In the genomic region with DNA sequence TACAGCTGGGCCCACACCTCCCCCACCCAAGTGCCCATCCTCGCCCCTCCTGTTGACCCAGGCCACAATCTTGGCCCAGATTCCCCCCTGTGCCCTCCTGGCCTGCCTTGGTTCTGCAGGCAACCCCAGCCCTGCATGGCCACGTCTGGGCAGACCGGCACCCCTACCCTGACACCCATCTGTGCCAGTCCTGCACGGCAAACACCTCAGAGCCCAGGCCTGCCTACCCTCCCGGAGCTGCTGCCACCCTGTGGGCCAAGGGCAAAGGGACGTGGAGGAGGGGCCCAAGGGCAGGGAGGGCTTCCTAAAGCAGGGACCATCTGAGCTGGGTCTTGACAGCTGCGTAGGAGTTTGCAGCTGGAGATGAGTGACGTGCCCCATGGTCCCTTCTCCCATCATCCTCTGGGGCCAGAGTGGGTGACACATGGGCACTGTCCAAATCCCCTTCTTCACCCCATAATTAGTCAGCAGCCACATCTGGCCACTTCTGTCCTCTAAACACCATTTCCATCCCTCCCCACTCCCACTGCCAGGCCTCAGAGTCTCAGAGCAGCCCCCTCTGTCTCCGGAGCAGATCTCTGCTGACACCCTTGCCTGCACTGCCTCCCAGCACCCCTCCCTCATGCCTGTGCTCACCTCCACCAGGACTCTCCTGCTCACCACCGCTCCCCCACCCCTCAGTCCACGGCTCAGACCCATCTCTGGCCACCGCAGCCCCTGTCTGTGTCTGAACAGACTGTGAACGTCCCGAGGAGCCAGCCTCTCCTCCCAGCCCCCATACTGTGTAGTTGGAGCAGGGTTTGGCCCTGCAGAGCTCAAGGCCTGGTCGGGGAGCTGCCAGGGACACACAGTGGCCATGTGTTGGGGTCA, we compare ENCODE assay signal across 10 cellular contexts. TPM values are rescaled to one million over a fixed set of nuclear protein-coding genes. Genes with fewer than 3 reads are reported as not detected.
DNase-seq lines count a peak whose midpoint lies in the region; TF ChIP-seq lines count a peak whose summit lies in the region.
"Had no signal": no experiment of that assay in that cellular context is flagged by ENCODE, and none has a peak within 500 bp of the region (broad histone marks: within the 10 kb centered on the region; RNA-seq: fewer than 3 reads in every experiment).

No MANE protein-coding gene starts in this region.

- POLR2A ChIA-PET in RWPE1 (lab: Yijun Ruan, JAX; ENCODE audit: low non-redundant PET) = interaction anchor here (0.5 to 0.8 kb wide), 2 partner anchors 41 to 189 kb away, joined by 3 read pairs; no protein-coding TSS in a partner anchor

- intact Hi-C loops in spleen (cut with DNase I; ENCODE audit: low total_unique reads) = no loop called here

- CTCF ChIA-PET in RWPE1 (lab: Yijun Ruan, JAX) = interaction anchor here (0.9 to 2.0 kb wide), 3 partner anchors 102 to 109 kb away, joined by 3 to 15 read pairs (median 3); no protein-coding TSS in a partner anchor

- WGBS in spleen, 5 donors = 51 to 64% (median 56%) methylated on average over 11 to 15 of the region's 15 CpGs

- H3K9ac ChIP-seq in fibroblast of lung (ENCODE audit: insufficient read depth, low read length) = no peak overlapping the region

- peaks cover 33% of the 10 kb centered on the region for H3K79me2 ChIP-seq in fibroblast of lung (ENCODE audit: control insufficient read depth, insufficient read depth, low read length)

- TF ChIP-seq CTCF in RWPE1 (conservative IDR thresholded peaks at IDR 0.05; ENCODE audit: low read depth) (peak; percentile 12), fibroblast of lung (conservative IDR thresholded peaks at IDR 0.05 in 1 of 2, IDR thresholded peaks at IDR 0.05 in 1 of 2; ENCODE audit: low read depth in 1 of 2, low read length in 2 of 2) (no peak), spleen (IDR thresholded peaks at IDR 0.05 in 8 of 11, conservative IDR thresholded peaks at IDR 0.05 in 3 of 11) (no peak)

- H3K36me3 ChIP-seq in fibroblast of lung (ENCODE audit: control insufficient read depth, insufficient read depth, low read length) (peaks cover 50% of the 10 kb centered on the region), spleen (peaks cover 0 to 50% (median 32%) of the 10 kb centered on the region in 6 donors)

- no peak for TF ChIP-seq POLR2A in spleen (IDR thresholded peaks at IDR 0.05)

- H3K4me1 ChIP-seq in fibroblast of lung (ENCODE audit: control insufficient read depth, extremely low read depth, insufficient read depth, low read length) (peaks cover 52% of the 10 kb centered on the region), spleen (peaks cover 10 to 95% (median 66%) of the 10 kb centered on the region in 6 donors)

- H4K20me1 ChIP-seq in fibroblast of lung (ENCODE audit: control insufficient read depth, extremely low read depth, insufficient read depth, low read length) = no peaks in the 10 kb centered on the region

- H3K27ac ChIP-seq in RWPE1 = peak overlapping the region; percentile 99
- peak overlapping the region; percentile 38 for H3K27ac ChIP-seq in fibroblast of lung (ENCODE audit: insufficient read depth, low read length)
- peak overlapping the region in 6 of 8 donors; percentile 14 to 97 (median 66) for H3K27ac ChIP-seq in spleen

- no peak overlapping the region for H3K4me2 ChIP-seq in fibroblast of lung (ENCODE audit: extremely low read depth, insufficient read depth, low read length)

- in situ Hi-C loops in G401 (cut with HindIII; ENCODE audit: low sequenced_read_pairs) = no loop called here

- H2AFZ ChIP-seq in fibroblast of lung (ENCODE audit: low read length) = no peak overlapping the region

- H3K4me3 ChIP-seq in fibroblast of lung (replicated peaks in 1 of 4; ENCODE audit: control extremely low read depth in 1 of 4, insufficient read depth in 1 of 4, low read depth in 3 of 4, low read length in 4 of 4) (no peak overlapping the region), spleen (no peak overlapping the region)

- H3K27me3 ChIP-seq in fibroblast of lung (ENCODE audit: control insufficient read depth, insufficient read depth, low read length) (no peaks in the 10 kb centered on the region), spleen (replicated peaks in 1 of 7) (no peaks in the 10 kb centered on the region)

- H3K9me3 ChIP-seq in fibroblast of lung (ENCODE audit: control insufficient read depth, insufficient read depth, low read depth, low read length) (no peaks in the 10 kb centered on the region), spleen (no peaks in the 10 kb centered on the region)

- peak; percentile 13 for DNase-seq in G401 (ENCODE audit: low spot score)
- DNase-seq in RWPE1 (ENCODE audit: low spot score) = no peak
- no peak for DNase-seq in fibroblast of lung (ENCODE audit: low read depth in 2 of 2)
- DNase-seq in spleen = no peak
- no peak for DNase-seq in activated CD4-positive, alpha-beta T cell treated with anti-CD3 and anti-CD28 coated beads for 1 hour
- no peak for DNase-seq in NCI-H526 (lab: John Stamatoyannopoulos, UW)
- DNase-seq in activated effector memory CD4-positive, alpha-beta T cell treated with anti-CD3 and anti-CD28 coated beads, Interleukin-2, amount 50 U/mL, for 16 hours = no peak
- no peak for DNase-seq in NCI-H2081 treated with DMSO at 0.1 percent for 48 hours (lab: John Stamatoyannopoulos, UW)
- DNase-seq: cortex of kidney, islet precursor cell had no signal

RNA-seq across cellular contexts. Expression of a gene that starts 35.6 kb away (rescaled TPM):
- total RNA-seq in G401 (2014; rRNA removed; shearing (Covaris generic)) = 1.7 and 3.2 TPM in 2 replicates
- total RNA-seq in fibroblast of lung (14.6 and 17.5 TPM in 2 replicates), spleen (10 to 100 TPM; 21.2 to 40.9 (median 24.8) TPM)
- polyA plus RNA-seq in fibroblast of lung (7.9 and 10.2 TPM in 2 replicates), spleen (1 to 10 TPM; 2.0 to 5.8 (median 2.4) TPM)
- polyA plus RNA-seq in fibroblast of lung (2012) = 5.4 and 7.3 TPM in 2 replicates
- polyA minus RNA-seq in fibroblast of lung (ENCODE audit: low replicate concordance) = 17.7 and 19.3 TPM in 2 replicates

Comparison
In these comparisons a context has a peak if more than half of its experiments do, and no peak if none do; other contexts are left out.
1. H3K27ac ChIP-seq: peak in every context shown above with its lines; median percentile 99 in RWPE1; 66 in spleen; 38 in fibroblast of lung.